28 cellular contexts compared by ENCODE assay signal in genomic region chr20:8545212-8545611, GRCh38.
DNase-seq lines count a peak whose midpoint lies in the region; ATAC-seq and TF ChIP-seq lines count a peak whose summit lies in the region.
"Had no signal": no experiment of that assay in that cellular context is flagged by ENCODE, and none has a peak within 500 bp of the region (broad histone marks: within the 10 kb centered on the region; RNA-seq: fewer than 3 reads in every experiment).

No MANE protein-coding gene starts in this region.

- no TSS peak for BruUV-seq in IMR-90 (replicated peaks; lab: Mats Ljungman, UMichigan)

- H3K9me1 ChIP-seq in IMR-90 (ENCODE audit: insufficient read depth, low read length) = no peaks in the 10 kb centered on the region; the same call in 1 of the 2 replicates

- POLR2A ChIA-PET in IMR-90 (lab: Charles Lee; ENCODE audit: unreplicated experiment) = no interaction called here

- H2BK120ac ChIP-seq in IMR-90 (ENCODE audit: low read depth, low read length) = no peak overlapping the region

- no peak overlapping the region for H3K56ac ChIP-seq in IMR-90 (ENCODE audit: extremely low read depth, insufficient read depth, low read length)

- no peak overlapping the region for H3K23ac ChIP-seq in IMR-90 (ENCODE audit: low read depth, low read length)

- H3K27me3 Mint-ChIP-seq in stimulated activated naive CD8-positive, alpha-beta T cell treated with anti-CD3 and anti-CD28 coated beads, Interleukin-15, amount 100 ng/mL, for 72 hours = no peaks in the 10 kb centered on the region
- H3K27me3 Mint-ChIP-seq: activated naive CD8-positive, alpha-beta T cell treated with anti-CD3 and anti-CD28 coated beads, Interleukin-2, amount 50 U/mL, for 24 hours; CD4-positive, alpha-beta memory T cell had no signal

- H3K9me3 Mint-ChIP-seq in stimulated activated naive CD8-positive, alpha-beta T cell treated with anti-CD3 and anti-CD28 coated beads, Interleukin-15, amount 100 ng/mL, for 72 hours = no peaks in the 10 kb centered on the region
- H3K9me3 Mint-ChIP-seq: activated naive CD8-positive, alpha-beta T cell treated with anti-CD3 and anti-CD28 coated beads, Interleukin-2, amount 50 U/mL, for 24 hours; endodermal cell had no signal

- no peak overlapping the region for H2BK20ac ChIP-seq in IMR-90 (ENCODE audit: low read depth, low read length)

- no peak overlapping the region for H2AK9ac ChIP-seq in IMR-90 (replicated peaks; ENCODE audit: low read depth, low read length, poor library complexity)

- H3K4ac ChIP-seq in IMR-90 (ENCODE audit: low read depth, low read length) = no peak overlapping the region

- ATAC-seq in IMR-90 (ENCODE audit: low read depth) (no peak), omental fat pad (ENCODE audit: low FRiP score) (peak; percentile 62)
- ATAC-seq in stimulated activated naive CD8-positive, alpha-beta T cell treated with anti-CD3 and anti-CD28 coated beads, Interleukin-15, amount 100 ng/mL, for 72 hours = no peak
- ATAC-seq: activated CD8-positive, alpha-beta T cell treated with anti-CD3 and anti-CD28 coated beads, Interleukin-2, amount 10 ng/mL, durations not matched to agents 7 days and 5 days; activated naive CD8-positive, alpha-beta T cell treated with anti-CD3 and anti-CD28 coated beads, Interleukin-2, amount 50 U/mL, for 24 hours had no signal

- H3K18ac ChIP-seq in IMR-90 (ENCODE audit: low read depth, low read length) = no peak overlapping the region

- 100% methylated on average over 3 of the region's 3 CpGs; no CpG with 5 or more reads in 1 of the 2 experiments for WGBS in IMR-90 (ENCODE audit: extremely low coverage in 2 of 2, insufficient read length in 1 of 2), 2 experiments

- CTCF ChIA-PET in IMR-90 (lab: Yijun Ruan, JAX) = no interaction called here

- H3K4me3 ChIP-seq in IMR-90 (ENCODE audit: insufficient read depth, low read depth, low read length) (no peak overlapping the region), cardiac fibroblast (replicated peaks in 1 of 2; ENCODE audit: low read depth in 2 of 2, low read length in 2 of 2) (no peak overlapping the region)
- H3K4me3 ChIP-seq: esophagus squamous epithelium, smooth muscle cell, thoracic aorta, uterus had no signal

- H2AK5ac ChIP-seq in IMR-90 (ENCODE audit: low read depth, low read length) = no peak overlapping the region

- dilution Hi-C loops in IMR-90 (cut with HindIII; ENCODE audit: low sequenced_read_pairs, unreplicated experiment) = no loop called here

- H3K4me1 ChIP-seq in IMR-90 (ENCODE audit: control insufficient read depth, insufficient read depth, low read length) = no peaks in the 10 kb centered on the region
- H3K4me1 ChIP-seq: esophagus squamous epithelium, uterus had no signal

- H3K79me1 ChIP-seq in IMR-90 (ENCODE audit: low read depth in 1 of 2, low read length in 2 of 2) = no peaks in the 10 kb centered on the region

- no peak overlapping the region for H4K91ac ChIP-seq in IMR-90 (ENCODE audit: insufficient read depth, low read depth, low read length)

- H3K4me1 Mint-ChIP-seq in stimulated activated naive CD8-positive, alpha-beta T cell treated with anti-CD3 and anti-CD28 coated beads, Interleukin-15, amount 100 ng/mL, for 72 hours = no peaks in the 10 kb centered on the region
- H3K4me1 Mint-ChIP-seq: activated naive CD8-positive, alpha-beta T cell treated with anti-CD3 and anti-CD28 coated beads, Interleukin-2, amount 50 U/mL, for 24 hours; endodermal cell; IgD-negative memory B cell had no signal

- H3K4me2 ChIP-seq in IMR-90 (ENCODE audit: low read depth, low read length) = no peak overlapping the region
- H3K4me2 ChIP-seq: smooth muscle cell had no signal

- H3K36me3 ChIP-seq in IMR-90 (ENCODE audit: control insufficient read depth, insufficient read depth, low read length) = no peaks in the 10 kb centered on the region
- H3K36me3 ChIP-seq: esophagus squamous epithelium, neutrophil, thoracic aorta, uterus had no signal

- H3K9me3 ChIP-seq in IMR-90 (ENCODE audit: control insufficient read depth, insufficient read depth, low read length) = no peaks in the 10 kb centered on the region
- H3K9me3 ChIP-seq: esophagus squamous epithelium, neutrophil, thoracic aorta, uterus had no signal

- no peaks in the 10 kb centered on the region for H4K20me1 ChIP-seq in IMR-90 (ENCODE audit: insufficient read depth, low read length)

- no peak overlapping the region for H4K5ac ChIP-seq in IMR-90 (ENCODE audit: low read depth, low read length)

- H3K27ac Mint-ChIP-seq in stimulated activated naive CD8-positive, alpha-beta T cell treated with anti-CD3 and anti-CD28 coated beads, Interleukin-15, amount 100 ng/mL, for 72 hours = no peak overlapping the region
- H3K27ac Mint-ChIP-seq: activated CD8-positive, alpha-beta T cell treated with anti-CD3 and anti-CD28 coated beads, Interleukin-2, amount 10 ng/mL, durations not matched to agents 7 days and 5 days; activated naive CD8-positive, alpha-beta T cell treated with anti-CD3 and anti-CD28 coated beads, Interleukin-2, amount 50 U/mL, for 24 hours; CD4-positive, alpha-beta memory T cell; endodermal cell; IgD-negative memory B cell had no signal

- no peak overlapping the region for H4K8ac ChIP-seq in IMR-90 (ENCODE audit: low read depth in 2 of 2, low read length in 2 of 2)

- no peak overlapping the region for H3K9ac ChIP-seq in IMR-90 (ENCODE audit: low read depth, low read length)

- H2AFZ ChIP-seq in IMR-90 (replicated peaks; ENCODE audit: low read length, poor library complexity) = no peak overlapping the region

- intact Hi-C loops in IMR-90 (cut with micrococcal nuclease) = no loop called here

- in situ Hi-C loops in IMR-90 (cut with MboI; ENCODE audit: low sequenced_read_pairs) = no loop called here

- TF ChIP-seq CTCF in IMR-90 (conservative IDR thresholded peaks at IDR 0.05; ENCODE audit: low read depth, low read length) (no peak), cardiac fibroblast (IDR thresholded peaks at IDR 0.05; ENCODE audit: low read depth, low read length) (no peak), omental fat pad (IDR thresholded peaks at IDR 0.05) (no peak)

- TF ChIP-seq POLR2A in IMR-90 (IDR thresholded peaks at IDR 0.05; ENCODE audit: low read depth, low read length) = no peak

- H2BK15ac ChIP-seq in IMR-90 (ENCODE audit: low read depth, low read length) = no peak overlapping the region

- no peak for TF ChIP-seq RAD21 in IMR-90 (IDR thresholded peaks at IDR 0.05; ENCODE audit: low read length)

- DNase-seq in EH (ENCODE audit: low read depth) = peak; percentile 82
- DNase-seq in IMR-90 = peak; percentile 18
- peak; percentile 18 to 58 for DNase-seq in cardiac fibroblast (ENCODE audit: low read depth in 2 of 2)
- no peak for DNase-seq in omental fat pad (ENCODE audit: low spot score)
- no peak for DNase-seq in stimulated activated CD4-positive, alpha-beta T cell treated with anti-CD3 and anti-CD28 coated beads, Interleukin-4, amount 100 ng/mL, for 4 hours
- no peak for DNase-seq in hippocampal formation (lab: John Stamatoyannopoulos, UW)
- DNase-seq in stimulated activated naive CD8-positive, alpha-beta T cell treated with anti-CD3 and anti-CD28 coated beads, Interleukin-15, amount 100 ng/mL, for 72 hours = no peak
- DNase-seq: activated CD4-positive, CD25-positive, alpha-beta regulatory T cell treated with anti-CD3 and anti-CD28 coated beads, Interleukin-2, amount 50 U/mL, for 72 hours; activated CD8-positive, alpha-beta T cell treated with anti-CD3 and anti-CD28 coated beads, Interleukin-2, amount 10 ng/mL, durations not matched to agents 7 days and 5 days; activated effector memory CD4-positive, alpha-beta T cell treated with anti-CD3 and anti-CD28 coated beads, Interleukin-2, amount 50 U/mL, for 16 hours; activated naive CD8-positive, alpha-beta T cell treated with anti-CD3 and anti-CD28 coated beads, Interleukin-2, amount 50 U/mL, for 24 hours; activated T-cell treated with anti-CD3 and anti-CD28 coated beads for 4 hours; CD4-positive, alpha-beta memory T cell; cortex of kidney; endodermal cell; esophagus squamous epithelium; glutamatergic neuron; kidney; NCI-H1417; NCI-H446 treated with DMSO at 0.1 percent for 48 hours; SIG-M5; stimulated activated CD4-positive, alpha-beta T cell treated with anti-CD3 and anti-CD28 coated beads, Interleukin-2, amount 100 ng/mL, for 24 hours; T-helper 1 cell; uterus had no signal

- no peak overlapping the region for H3K14ac ChIP-seq in IMR-90 (replicated peaks; ENCODE audit: low read depth, low read length)

- no peak overlapping the region for H3K27ac ChIP-seq in IMR-90 (ENCODE audit: insufficient read depth, low read length)
- H3K27ac ChIP-seq: esophagus squamous epithelium, neutrophil, thoracic aorta, uterus had no signal

- H3K27me3 ChIP-seq in IMR-90 (ENCODE audit: control insufficient read depth, insufficient read depth, low read length) = no peaks in the 10 kb centered on the region
- H3K27me3 ChIP-seq: esophagus squamous epithelium, neutrophil, uterus had no signal

- no peak overlapping the region for H3K4me3 Mint-ChIP-seq in stimulated activated naive CD8-positive, alpha-beta T cell treated with anti-CD3 and anti-CD28 coated beads, Interleukin-15, amount 100 ng/mL, for 72 hours
- H3K4me3 Mint-ChIP-seq: activated CD8-positive, alpha-beta T cell treated with anti-CD3 and anti-CD28 coated beads, Interleukin-2, amount 10 ng/mL, durations not matched to agents 7 days and 5 days; activated naive CD8-positive, alpha-beta T cell treated with anti-CD3 and anti-CD28 coated beads, Interleukin-2, amount 50 U/mL, for 24 hours; CD4-positive, alpha-beta memory T cell; endodermal cell; IgD-negative memory B cell had no signal

- no peak overlapping the region for H2BK5ac ChIP-seq in IMR-90 (ENCODE audit: low read depth, low read length, poor library complexity, severe bottlenecking)

TF ChIP-seq in IMR-90, 13 proteins besides CTCF, POLR2A, EP300 and RAD21 (continues in another document):
- TF ChIP-seq CEBPB (IDR thresholded peaks at IDR 0.05; ENCODE audit: low read depth, low read length) (no peak), USF2 (IDR thresholded peaks at IDR 0.05; ENCODE audit: low read depth, low read length) (no peak), MXI1 (IDR thresholded peaks at IDR 0.05; ENCODE audit: borderline replicate concordance, low read depth, low read length) (no peak), FOS (IDR thresholded peaks at IDR 0.05; ENCODE audit: low read depth, low read length) (no peak)

Comparison
In these comparisons a context has a peak if more than half of its experiments do, and no peak if none do; other contexts are left out.
1. DNase-seq: peak in EH (single experiment), IMR-90 (single experiment) and cardiac fibroblast (2 of 2); none in omental fat pad (single experiment), stimulated activated CD4-positive, alpha-beta T cell treated with anti-CD3 and anti-CD28 coated beads, Interleukin-4, amount 100 ng/mL, for 4 hours (0 of 2), hippocampal formation (0 of 2) and stimulated activated naive CD8-positive, alpha-beta T cell treated with anti-CD3 and anti-CD28 coated beads, Interleukin-15, amount 100 ng/mL, for 72 hours (0 of 2).